In the genomic region with DNA sequence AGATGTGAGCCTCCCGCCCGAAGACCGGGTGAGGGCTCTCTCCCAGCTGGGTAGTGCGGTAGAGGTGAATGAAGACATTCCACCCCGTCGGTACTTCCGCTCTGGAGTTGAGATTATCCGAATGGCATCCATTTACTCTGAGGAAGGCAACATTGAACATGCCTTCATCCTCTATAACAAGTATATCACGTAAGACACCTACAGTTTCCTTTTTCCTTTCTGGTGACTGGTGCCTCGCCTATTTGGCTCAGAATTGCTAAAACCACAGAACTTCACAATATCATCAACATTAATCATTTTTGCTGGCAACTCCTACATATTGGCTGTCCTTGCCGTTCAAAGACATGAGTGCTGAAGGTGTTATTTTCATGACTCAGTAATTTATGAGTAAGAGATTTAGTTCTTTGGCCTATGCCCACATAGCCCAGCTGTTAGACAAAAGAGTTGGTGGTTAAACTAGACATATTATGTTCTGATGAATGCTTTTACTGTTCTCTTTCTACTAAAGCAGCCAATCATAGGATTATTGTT, we compare ENCODE assay signal across 10 cellular contexts. TPM values are rescaled to one million over a fixed set of nuclear protein-coding genes. Genes with fewer than 3 reads are reported as not detected.
DNase-seq lines count a peak whose midpoint lies in the region; ATAC-seq and TF ChIP-seq lines count a peak whose summit lies in the region.
"Had no signal": no experiment of that assay in that cellular context is flagged by ENCODE, and none has a peak within 500 bp of the region (broad histone marks: within the 10 kb centered on the region; RNA-seq: fewer than 3 reads in every experiment).

No MANE protein-coding gene starts in this region.

- intact Hi-C loops in CD14-positive monocyte (cut with micrococcal nuclease) = no loop called here

- peak overlapping the region; percentile 94 for H3K4me3 Mint-ChIP-seq in activated naive CD4-positive, alpha-beta T cell treated with anti-CD3 and anti-CD28 coated beads, Interleukin-2, amount 50 U/mL, for 24 hours
- no peak overlapping the region for H3K4me3 Mint-ChIP-seq in CD14-positive monocyte

- TF ChIP-seq CTCF in WERI-Rb-1 (IDR thresholded peaks at IDR 0.05; ENCODE audit: low read depth, low read length) (no peak), CD14-positive monocyte (IDR thresholded peaks at IDR 0.05) (no peak)

- H3K9me3 ChIP-seq in WERI-Rb-1 (ENCODE audit: severe bottlenecking) = no peaks in the 10 kb centered on the region

- H3K36me3 ChIP-seq in WERI-Rb-1 = peaks cover 33% of the 10 kb centered on the region

- no peaks in the 10 kb centered on the region for H3K27me3 ChIP-seq in WERI-Rb-1 (ENCODE audit: insufficient read depth, low read depth, severe bottlenecking)

- H3K4me1 Mint-ChIP-seq in activated naive CD4-positive, alpha-beta T cell treated with anti-CD3 and anti-CD28 coated beads, Interleukin-2, amount 50 U/mL, for 24 hours = peaks cover 62% of the 10 kb centered on the region
- H3K4me1 Mint-ChIP-seq in CD14-positive monocyte = peaks cover 25% of the 10 kb centered on the region

- H3K27ac Mint-ChIP-seq in activated naive CD4-positive, alpha-beta T cell treated with anti-CD3 and anti-CD28 coated beads, Interleukin-2, amount 50 U/mL, for 24 hours = peak overlapping the region; percentile 100
- no peak overlapping the region for H3K27ac Mint-ChIP-seq in CD14-positive monocyte
- H3K27ac Mint-ChIP-seq: activated B cell treated with CpG ODN at 0.5 μM for 24 hours had no signal

- H3K36me3 Mint-ChIP-seq in activated naive CD4-positive, alpha-beta T cell treated with anti-CD3 and anti-CD28 coated beads, Interleukin-2, amount 50 U/mL, for 24 hours = peaks cover 19% of the 10 kb centered on the region
- H3K36me3 Mint-ChIP-seq in CD14-positive monocyte = peaks cover 29 to 43% of the 10 kb centered on the region in 2 donors

- no peaks in the 10 kb centered on the region for H3K27me3 Mint-ChIP-seq in activated naive CD4-positive, alpha-beta T cell treated with anti-CD3 and anti-CD28 coated beads, Interleukin-2, amount 50 U/mL, for 24 hours
- peaks cover 0 to 2% (median 2%) of the 10 kb centered on the region in 3 donors for H3K27me3 Mint-ChIP-seq in CD14-positive monocyte (ENCODE audit: low read depth in 3 of 3)
- H3K27me3 Mint-ChIP-seq: activated B cell treated with CpG ODN at 0.5 μM for 24 hours had no signal

- H3K27ac ChIP-seq in WERI-Rb-1 = no peak overlapping the region

- H3K4me3 ChIP-seq in WERI-Rb-1 (ENCODE audit: low read depth, low read length) = no peak overlapping the region

- DNase-seq in A172 (ENCODE audit: low spot score) (peak; percentile 94), HT1080 (ENCODE audit: low read depth) (peak; percentile 97), kidney tubule cell (ENCODE audit: low spot score) (peak; percentile 98), WERI-Rb-1 (no peak), CD14-positive monocyte (ENCODE audit: low spot score) (no peak), NCI-H2196 (lab: John Stamatoyannopoulos, UW; ENCODE audit: unreplicated experiment) (no peak)
- DNase-seq: activated B cell treated with CpG ODN at 0.5 μM for 24 hours, midbrain had no signal

- no peak for ATAC-seq in GM18519 (IDR thresholded peaks at IDR 0.05; ENCODE audit: low FRiP score, unreplicated experiment)

- H3K9me3 Mint-ChIP-seq in activated naive CD4-positive, alpha-beta T cell treated with anti-CD3 and anti-CD28 coated beads, Interleukin-2, amount 50 U/mL, for 24 hours = peaks cover 5% of the 10 kb centered on the region
- H3K9me3 Mint-ChIP-seq in CD14-positive monocyte = peaks cover 0 to 5% (median 0%) of the 10 kb centered on the region in 7 donors
- H3K9me3 Mint-ChIP-seq: activated B cell treated with CpG ODN at 0.5 μM for 24 hours had no signal

RNA-seq across cellular contexts. Expression of a gene that starts 2.2 kb away (rescaled TPM):
- 8.0 and 9.4 TPM in 2 replicates for total RNA-seq in A172 (2014; rRNA removed; shearing (Covaris generic))
- total RNA-seq in HT1080 (2014; rRNA removed; shearing (Covaris generic)) = 41.2 and 52.8 TPM in 2 replicates
- 56.7 and 61.8 TPM in 2 replicates for polyA plus RNA-seq in HT1080 (2015; cell fraction: cytosol; rRNA removed)
- 50.9 and 52.6 TPM in 2 replicates for polyA plus RNA-seq in HT1080 (2015; cell fraction: nucleus; rRNA removed)
- polyA plus RNA-seq in CD14-positive monocyte = 10 to 100 TPM; 40.7 to 40.8 TPM

RNA-seq across cellular contexts. Expression of a gene that starts 47.0 kb away (rescaled TPM):
- not detected in 2 replicates for total RNA-seq in A172 (2014; rRNA removed; shearing (Covaris generic))
- total RNA-seq in HT1080 (2014; rRNA removed; shearing (Covaris generic)) = not detected in 2 replicates
- 0.11 and 0.19 TPM in 2 replicates for polyA plus RNA-seq in HT1080 (2015; cell fraction: cytosol; rRNA removed)
- 0.11 and 0.26 TPM in 2 replicates for polyA plus RNA-seq in HT1080 (2015; cell fraction: nucleus; rRNA removed)
- polyA plus RNA-seq in CD14-positive monocyte = not detected
- total RNA-seq: activated B cell treated with CpG ODN at 0.5 μM for 24 hours had no signal

RNA-seq across cellular contexts. Expression of a gene that starts 51.0 kb away (rescaled TPM):
- 41.0 and 43.7 TPM in 2 replicates for total RNA-seq in A172 (2014; rRNA removed; shearing (Covaris generic))
- total RNA-seq in HT1080 (2014; rRNA removed; shearing (Covaris generic)) = 38.0 and 49.5 TPM in 2 replicates
- 29.8 and 29.9 TPM in 2 replicates for polyA plus RNA-seq in HT1080 (2015; cell fraction: cytosol; rRNA removed)
- polyA plus RNA-seq in HT1080 (2015; cell fraction: nucleus; rRNA removed) = 26.9 and 28.2 TPM in 2 replicates
- polyA plus RNA-seq in CD14-positive monocyte = 10 to 100 TPM; 23.1 to 25.7 TPM

Comparison
In these comparisons a context has a peak if more than half of its experiments do, and no peak if none do; other contexts are left out.
1. DNase-seq: peak in A172 (single experiment), HT1080 (single experiment) and kidney tubule cell (single experiment); none in WERI-Rb-1 (single experiment), CD14-positive monocyte (single experiment) and NCI-H2196 (single experiment).